16 cellular contexts compared by ENCODE assay signal in genomic region chr6:5992551-5993225, GRCh38.
"Had no signal": no experiment of that assay in that cellular context is flagged by ENCODE, and none has a peak within 500 bp of the region (broad histone marks: within the 10 kb centered on the region; RNA-seq: fewer than 3 reads in every experiment).

No MANE protein-coding gene starts in this region.

- H3K27ac ChIP-seq: gastroesophageal sphincter, parathyroid adenoma, skin epidermis, stomach, thoracic aorta, VCaP had no signal

- H3K79me2 ChIP-seq: parathyroid adenoma had no signal

- H3K36me3 ChIP-seq: gastroesophageal sphincter, stomach, thoracic aorta had no signal

- H3K4me3 Mint-ChIP-seq: activated CD8-positive, alpha-beta T cell treated with anti-CD3 and anti-CD28 coated beads for 36 hours; activated naive CD8-positive, alpha-beta T cell treated with anti-CD3 and anti-CD28 coated beads for 36 hours; activated T-cell treated with anti-CD3 and anti-CD28 coated beads, Interleukin-2, amount 50 U/mL, for 72 hours; memory B cell; natural killer cell treated with Interleukin-12 subunit alpha and Interleukin-12 subunit beta and Interleukin-15 and Interleukin-18, amount 100 ng/mL, for 72 hours had no signal

- ATAC-seq: activated CD8-positive, alpha-beta T cell treated with anti-CD3 and anti-CD28 coated beads for 36 hours; activated T-cell treated with anti-CD3 and anti-CD28 coated beads, Interleukin-2, amount 50 U/mL, for 72 hours; gastroesophageal sphincter; left lobe of liver; natural killer cell treated with Interleukin-12 subunit alpha and Interleukin-12 subunit beta and Interleukin-15 and Interleukin-18, amount 100 ng/mL, for 72 hours had no signal

- H3K9me3 ChIP-seq: thoracic aorta had no signal

- DNase-seq: activated CD4-positive, alpha-beta T cell treated with anti-CD3 and anti-CD28 coated beads for 4 hours; activated CD8-positive, alpha-beta memory T cell treated with anti-CD3 and anti-CD28 coated beads, Interleukin-2, amount 50 U/mL, for 4 hours; activated CD8-positive, alpha-beta T cell treated with anti-CD3 and anti-CD28 coated beads for 36 hours; activated gamma-delta T cell treated with Interleukin-2 at 50 U/mL for 16 hours; activated naive CD8-positive, alpha-beta T cell treated with anti-CD3 and anti-CD28 coated beads for 36 hours; activated T-cell treated with anti-CD3 and anti-CD28 coated beads, Interleukin-2, amount 50 U/mL, for 72 hours; stomach; T1000 had no signal

- H3K9me3 Mint-ChIP-seq: activated CD8-positive, alpha-beta T cell treated with anti-CD3 and anti-CD28 coated beads for 36 hours; activated naive CD8-positive, alpha-beta T cell treated with anti-CD3 and anti-CD28 coated beads for 36 hours; activated T-cell treated with anti-CD3 and anti-CD28 coated beads, Interleukin-2, amount 50 U/mL, for 72 hours; natural killer cell treated with Interleukin-12 subunit alpha and Interleukin-12 subunit beta and Interleukin-15 and Interleukin-18, amount 100 ng/mL, for 72 hours had no signal

- H3K9ac ChIP-seq: parathyroid adenoma had no signal

- H3K4me3 ChIP-seq: gastroesophageal sphincter, skin epidermis, stomach, thoracic aorta had no signal

- H3K27ac Mint-ChIP-seq: activated CD8-positive, alpha-beta T cell treated with anti-CD3 and anti-CD28 coated beads for 36 hours; activated naive CD8-positive, alpha-beta T cell treated with anti-CD3 and anti-CD28 coated beads for 36 hours; activated T-cell treated with anti-CD3 and anti-CD28 coated beads, Interleukin-2, amount 50 U/mL, for 72 hours; natural killer cell treated with Interleukin-12 subunit alpha and Interleukin-12 subunit beta and Interleukin-15 and Interleukin-18, amount 100 ng/mL, for 72 hours had no signal

- H2AFZ ChIP-seq: parathyroid adenoma had no signal
